In genomic region chr12:110869803-110870202, GRCh38 we compare ENCODE assay signal across 1 cellular context. TPM values are rescaled to one million over a fixed set of nuclear protein-coding genes. Genes with fewer than 3 reads are reported as not detected.
"Had no signal": no experiment of that assay in that cellular context is flagged by ENCODE, and none has a peak within 500 bp of the region (broad histone marks: within the 10 kb centered on the region; RNA-seq: fewer than 3 reads in every experiment).

No MANE protein-coding gene starts in this region.

- ATAC-seq: GM12878 had no signal

- H3K4me3 ChIP-seq: GM12878 had no signal

RNA-seq across cellular contexts. Expression of gene CCDC63, which starts 23.0 kb away (rescaled TPM):
- total RNA-seq: GM12878 had no signal
- polyA plus RNA-seq: GM12878 had no signal
